In the genomic region with DNA sequence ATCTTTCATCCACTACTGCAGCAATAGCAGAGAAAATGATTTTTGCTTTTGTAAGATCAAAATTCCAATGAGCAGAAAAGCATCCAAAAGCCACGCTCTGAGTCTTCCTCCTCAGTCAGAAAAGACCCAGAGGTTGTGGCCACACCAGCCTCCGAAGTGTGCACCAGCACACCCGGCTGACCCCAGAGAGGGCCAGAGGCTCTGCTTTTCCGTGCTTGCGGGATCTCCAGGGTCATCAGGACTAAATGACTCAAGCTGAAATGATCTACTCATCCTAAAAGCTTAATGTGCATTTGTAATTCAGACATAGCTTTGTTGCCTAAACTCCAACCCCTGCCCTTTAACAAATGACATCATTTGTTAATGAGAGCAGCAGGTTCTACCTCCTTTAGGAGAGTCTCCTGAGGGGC, we compare ENCODE assay signal across 27 cellular contexts. TPM values are rescaled to one million over a fixed set of nuclear protein-coding genes. Genes with fewer than 3 reads are reported as not detected.
DNase-seq lines count a peak whose midpoint lies in the region; ATAC-seq and TF ChIP-seq lines count a peak whose summit lies in the region.
"Had no signal": no experiment of that assay in that cellular context is flagged by ENCODE, and none has a peak within 500 bp of the region (broad histone marks: within the 10 kb centered on the region; RNA-seq: fewer than 3 reads in every experiment).

No MANE protein-coding gene starts in this region.

- H3K4me3 ChIP-seq in ACC112 (ENCODE audit: low read depth, low read length) = peak overlapping the region; percentile 30
- H3K4me3 ChIP-seq in GM23248 = 0 out of 2 replicates have a peak overlapping the region, but pooled peaks have one; percentile 1
- H3K4me3 ChIP-seq in mucosa of descending colon = no peak overlapping the region
- H3K4me3 ChIP-seq: A549, colonic mucosa, K562, prostate gland, transverse colon had no signal

- H3K36me3 ChIP-seq in ACC112 (ENCODE audit: insufficient read depth, low read length) = no peaks in the 10 kb centered on the region
- no peaks in the 10 kb centered on the region for H3K36me3 ChIP-seq in GM23248 (ENCODE audit: low read depth)
- no peaks in the 10 kb centered on the region for H3K36me3 ChIP-seq in mucosa of descending colon (ENCODE audit: low read depth)
- H3K36me3 ChIP-seq: colonic mucosa, prostate gland, transverse colon had no signal

- H3K79me2 ChIP-seq in ACC112 (ENCODE audit: control insufficient read depth, insufficient read depth, low read length, unreplicated experiment) = no peaks in the 10 kb centered on the region
- H3K79me2 ChIP-seq in GM23248 (ENCODE audit: insufficient read depth) = no peaks in the 10 kb centered on the region

- WGBS in GM23248 (ENCODE audit: low coverage in 1 of 2, low lambda C conversion rate in 2 of 2, missing lambda C conversion rate in 2 of 2), 2 experiments = 0 to 3% methylated on average over 5 of the region's 5 CpGs

- H3K27ac ChIP-seq in ACC112 (ENCODE audit: low read depth, low read length) = peak overlapping the region; percentile 100
- H3K27ac ChIP-seq in GM23248 = peak overlapping the region; percentile 98
- H3K27ac ChIP-seq: A549, colonic mucosa, prostate gland, transverse colon had no signal

- DNase-seq in GM23248 (peak; percentile 84), T1000 (lab: John Stamatoyannopoulos, UW) (peak; percentile 37), iris pigment epithelial cell (ENCODE audit: low read depth) (peak; percentile 34), DMS79 (lab: John Stamatoyannopoulos, UW) (no peak), DMS79 treated with DMSO at 0.1 percent for 48 hours (lab: John Stamatoyannopoulos, UW) (no peak), mucosa of descending colon (no peak)
- DNase-seq: activated CD4-positive, alpha-beta T cell treated with anti-CD3 and anti-CD28 coated beads for 4 hours; activated CD8-positive, alpha-beta memory T cell treated with anti-CD3 and anti-CD28 coated beads, Interleukin-2, amount 50 U/mL, for 48 hours; activated gamma-delta T cell; CD8-positive, alpha-beta T cell; colonic mucosa; NCI-H1092; NCI-H2107; NCI-H526 treated with DMSO at 0.1 percent for 48 hours; stimulated activated CD4-positive, alpha-beta T cell treated with anti-CD3 and anti-CD28 coated beads, Interleukin-12 subunit alpha, Interleukin-12 subunit beta, amount 100 ng/mL, for 4 hours; T-helper 9 cell; transverse colon had no signal

- H2AFZ ChIP-seq in ACC112 (ENCODE audit: low read length, unreplicated experiment) (no peak overlapping the region), GM23248 (no peak overlapping the region)

- H4K20me1 ChIP-seq in GM23248 (ENCODE audit: insufficient read depth) = no peaks in the 10 kb centered on the region

- peak overlapping the region; percentile 73 for H3K9ac ChIP-seq in GM23248

- no peak for TF ChIP-seq CTCF in mucosa of descending colon (IDR thresholded peaks at IDR 0.05)

- ATAC-seq in HG02852 (IDR thresholded peaks at IDR 0.05; ENCODE audit: unreplicated experiment) (no peak), mucosa of descending colon (no peak)
- ATAC-seq: A549; CD8-positive, alpha-beta T cell; K562; natural killer cell treated with Interleukin-12 subunit alpha and Interleukin-12 subunit beta and Interleukin-15 and Interleukin-18, amount 100 ng/mL, for 72 hours; stimulated activated memory B cell treated with anti-CD40 and anti-IgM and Interleukin-4, amounts not matched to agents 10 μg/mL and 1 μg/mL and 100 μg/mL, for 72 hours had no signal

- H3K4me1 ChIP-seq in ACC112 (ENCODE audit: control insufficient read depth, insufficient read depth, low read length, unreplicated experiment) = peaks cover 28% of the 10 kb centered on the region
- peaks cover 32% of the 10 kb centered on the region for H3K4me1 ChIP-seq in GM23248 (ENCODE audit: insufficient read depth)
- no peaks in the 10 kb centered on the region for H3K4me1 ChIP-seq in mucosa of descending colon (ENCODE audit: low read depth)
- H3K4me1 ChIP-seq: A549, colonic mucosa, prostate gland, transverse colon had no signal

- H3K4me2 ChIP-seq in GM23248 (ENCODE audit: unreplicated experiment) = peak overlapping the region; percentile 61
- H3K4me2 ChIP-seq: A549 had no signal

- H3K9me3 ChIP-seq in GM23248 (ENCODE audit: low read depth) (no peaks in the 10 kb centered on the region), mucosa of descending colon (no peaks in the 10 kb centered on the region)
- H3K9me3 ChIP-seq: A549, colonic mucosa, prostate gland, transverse colon had no signal

- in situ Hi-C loops in GM23248 (cut with MboI) = no loop called here

- peaks cover 36% of the 10 kb centered on the region for H3F3A ChIP-seq in GM23248 (ENCODE audit: insufficient read depth)

- H3K27me3 ChIP-seq in ACC112 (ENCODE audit: insufficient read depth, low read length) (no peaks in the 10 kb centered on the region), GM23248 (replicated peaks; ENCODE audit: insufficient read depth) (no peaks in the 10 kb centered on the region)
- H3K27me3 ChIP-seq: colonic mucosa had no signal

- intact Hi-C loops in mucosa of descending colon (cut with DNase I, micrococcal nuclease) = no loop called here

- no peaks in the 10 kb centered on the region for H3K9me2 ChIP-seq in GM23248 (ENCODE audit: insufficient read depth)

RNA-seq across cellular contexts. Expression of a gene that starts 16.5 kb away (rescaled TPM):
- total RNA-seq in GM23248 (2014; rRNA removed; shearing (Covaris generic)) = not detected in 2 replicates
- polyA plus RNA-seq in GM23248 (2016; fragmentation: Nextera tagmentation; extraction: Ambion mirVana) = 0.09 TPM in 1 of 2 replicates, not detected in the other
- total RNA-seq in mucosa of descending colon = not detected
- total RNA-seq: CD8-positive, alpha-beta T cell; colonic mucosa; glomerular endothelial cell; K562; natural killer cell treated with Interleukin-12 subunit alpha and Interleukin-12 subunit beta and Interleukin-15 and Interleukin-18, amount 100 ng/mL, for 72 hours; OCI-LY7; prostate gland; SK-MEL-5; transverse colon had no signal
- polyA plus RNA-seq: A549, K562 had no signal

Comparison
In these comparisons a context has a peak if more than half of its experiments do, and no peak if none do; other contexts are left out.
1. DNase-seq: peak in GM23248 (single experiment), T1000 (single experiment) and iris pigment epithelial cell (single experiment); none in DMS79 (single experiment), DMS79 treated with DMSO at 0.1 percent for 48 hours (single experiment) and mucosa of descending colon (0 of 3).